Comparison of ENCODE assay signal across 10 cellular contexts in genomic region chrX:15751160-15751819, GRCh38. TPM values are rescaled to one million over a fixed set of nuclear protein-coding genes. Genes with fewer than 3 reads are reported as not detected.
DNase-seq lines count a peak whose midpoint lies in the region; ATAC-seq and TF ChIP-seq lines count a peak whose summit lies in the region.
"Had no signal": no experiment of that assay in that cellular context is flagged by ENCODE, and none has a peak within 500 bp of the region (broad histone marks: within the 10 kb centered on the region; RNA-seq: fewer than 3 reads in every experiment).

No MANE protein-coding gene starts in this region.

- no peak for TF ChIP-seq CTCF in GM12865 (IDR thresholded peaks at IDR 0.05; ENCODE audit: insufficient read depth, low read depth, low read length, missing control alignments)
- no peak for TF ChIP-seq CTCF in Panc1 (IDR thresholded peaks at IDR 0.05)
- TF ChIP-seq CTCF in esophagus squamous epithelium (IDR thresholded peaks at IDR 0.05), result no peak

- POLR2A ChIA-PET in Panc1 (lab: Charles Lee), result no interaction called here

- DNase-seq in GM12865 (ENCODE audit: low read depth) (peak; percentile 44), Panc1 (ENCODE audit: low read depth, low spot score) (no peak), esophagus squamous epithelium (lab: John Stamatoyannopoulos, UW) (no peak), NK-92 (lab: John Stamatoyannopoulos, UW; ENCODE audit: unreplicated experiment) (no peak), cerebellum (ENCODE audit: low spot score) (no peak), NCI-H1105 treated with DMSO at 0.1 percent for 48 hours (lab: John Stamatoyannopoulos, UW) (no peak), UCSD-AML1 (lab: John Stamatoyannopoulos, UW; ENCODE audit: unreplicated experiment) (no peak)
- DNase-seq: mesendoderm, WERI-Rb-1 had no signal

- no TSS peak for BruUV-seq in Panc1 (replicated peaks; lab: Mats Ljungman, UMichigan)

- ATAC-seq in Panc1, result peak; percentile 92

- H3K27ac ChIP-seq in Panc1 (ENCODE audit: low read length) (peak overlapping the region; percentile 68; the same call in 1 of the 2 replicates), esophagus squamous epithelium (peak overlapping the region; percentile 27 to 78 (median 70)), skin epidermis (peak overlapping the region in 20 of 21 experiments; percentile 44 to 95 (median 81))
- H3K27ac ChIP-seq: WERI-Rb-1 had no signal

- H3K4me1 ChIP-seq in Panc1 (ENCODE audit: control insufficient read depth, insufficient read depth, low read length) (no peaks in the 10 kb centered on the region), esophagus squamous epithelium (peaks cover 0 to 18% (median 3%) of the 10 kb centered on the region in 3 donors)

- no peak overlapping the region for H3K4me3 ChIP-seq in GM12865 (ENCODE audit: low read depth, low read length)
- no peak overlapping the region for H3K4me3 ChIP-seq in Panc1 (ENCODE audit: low read depth in 2 of 2, low read length in 2 of 2)
- no peak overlapping the region for H3K4me3 ChIP-seq in esophagus squamous epithelium
- no peak overlapping the region for H3K4me3 ChIP-seq in skin epidermis

- H3K9me3 ChIP-seq in Panc1 (ENCODE audit: control insufficient read depth, insufficient read depth, low read depth, low read length), result no peaks in the 10 kb centered on the region
- no peaks in the 10 kb centered on the region for H3K9me3 ChIP-seq in esophagus squamous epithelium

- H3K36me3 ChIP-seq in Panc1 (ENCODE audit: control insufficient read depth, insufficient read depth, low read length), result no peaks in the 10 kb centered on the region
- no peaks in the 10 kb centered on the region for H3K36me3 ChIP-seq in esophagus squamous epithelium
- H3K36me3 ChIP-seq: WERI-Rb-1 had no signal

- H3K27me3 ChIP-seq in Panc1 (ENCODE audit: control insufficient read depth, insufficient read depth, low read length), result no peaks in the 10 kb centered on the region
- H3K27me3 ChIP-seq in esophagus squamous epithelium, result no peaks in the 10 kb centered on the region

- no peak for TF ChIP-seq POLR2A in esophagus squamous epithelium (IDR thresholded peaks at IDR 0.05)

- intact Hi-C loops in Panc1 (cut with micrococcal nuclease; ENCODE audit: unreplicated experiment), result no loop called here
- intact Hi-C loops in esophagus squamous epithelium (cut with DNase I), result no loop called here

- CTCF ChIA-PET in Panc1 (lab: Charles Lee), result no interaction called here

- in situ Hi-C loops in Panc1 (cut with HindIII; ENCODE audit: low pct_unique_long_range_greater_than_20kb, low sequenced_read_pairs), result no loop called here

- 33 to 48% methylated on average over 4 of the region's 4 CpGs for whole genome bisulfite sequencing in esophagus squamous epithelium, 2 donors

RNA-seq across cellular contexts. Expression of gene CA5B, which starts 13.2 kb away (rescaled TPM):
- total RNA-seq in Panc1 (2021; ENCODE audit: unreplicated experiment) (6.8 TPM), esophagus squamous epithelium (10 to 100 TPM in 1 of 4 donors, 1 to 10 TPM in 3; 3.7 to 12.6 (median 5.0) TPM), cerebellum (10.2 TPM)
- 6.5 TPM for polyA plus RNA-seq in Panc1 (2012; ENCODE audit: insufficient read length)

RNA-seq across cellular contexts. Expression of gene ZRSR2, which starts 39.0 kb away (rescaled TPM):
- total RNA-seq in Panc1 (2021; ENCODE audit: unreplicated experiment) (3.0 TPM), esophagus squamous epithelium (1 to 10 TPM; 2.5 to 6.5 (median 5.1) TPM), cerebellum (6.4 TPM)
- polyA plus RNA-seq in Panc1 (2012; ENCODE audit: insufficient read length), result 4.0 TPM
